Comparison of ENCODE assay signal across 8 cellular contexts in the genomic region with DNA sequence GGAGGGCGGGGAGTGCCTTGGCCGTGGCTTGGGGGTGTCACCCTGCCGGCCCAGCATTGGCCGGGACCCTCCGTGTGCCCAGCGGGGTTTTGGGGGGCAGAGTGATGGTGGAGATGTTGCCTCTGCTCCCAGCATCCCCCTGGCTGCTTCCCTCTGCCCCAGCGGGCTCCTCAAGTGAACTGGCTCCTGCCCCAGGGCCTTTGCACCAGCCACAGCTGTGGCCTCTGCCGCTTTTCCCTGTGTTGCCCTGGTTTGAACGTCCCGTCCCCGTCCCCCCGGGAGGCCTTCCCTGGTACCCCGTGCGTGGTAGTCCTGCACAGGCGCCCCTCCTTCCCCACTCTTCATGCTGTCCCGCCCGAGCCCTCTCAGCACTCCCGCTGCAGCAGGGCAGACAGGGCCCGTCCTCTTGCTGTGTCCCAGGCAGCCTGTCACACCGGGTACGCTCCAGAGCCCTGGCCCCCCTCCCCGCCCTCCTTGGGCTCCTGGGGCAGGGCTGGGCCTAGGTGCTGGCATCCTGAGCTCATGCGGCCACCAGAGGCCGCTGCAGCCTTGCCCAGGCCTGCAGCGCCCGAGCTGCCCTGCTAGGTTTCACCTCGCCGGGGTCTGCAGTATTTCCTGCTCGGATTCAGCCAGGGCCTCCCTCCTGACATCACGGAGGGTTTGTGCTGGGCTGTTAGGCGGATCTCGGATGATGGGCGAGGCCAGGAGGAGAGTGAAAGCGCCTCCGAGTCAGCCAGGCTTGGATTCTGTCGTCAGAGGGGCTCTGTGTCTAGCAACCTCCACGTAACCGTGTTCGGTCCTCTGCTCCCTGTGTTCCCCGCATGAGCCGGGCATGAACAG. TPM values are rescaled to one million over a fixed set of nuclear protein-coding genes. Genes with fewer than 3 reads are reported as not detected.
A peak's percentile ranks its signal among the peaks of the same experiment; 100 is the strongest.
DNase-seq lines count a peak whose midpoint lies in the region; ATAC-seq and TF ChIP-seq lines count a peak whose summit lies in the region.

No MANE protein-coding gene starts in this region.

- H3K4me3 ChIP-seq in mucosa of stomach (ENCODE audit: low read length): no peak overlapping the region

- no peaks in the 10 kb centered on the region for H3K27me3 ChIP-seq in mucosa of stomach (ENCODE audit: control insufficient read depth, insufficient read depth, low read length)

- no peaks in the 10 kb centered on the region for H3K9me3 ChIP-seq in mucosa of stomach (ENCODE audit: control insufficient read depth, low read length)

- no peaks in the 10 kb centered on the region for H3K4me1 ChIP-seq in mucosa of stomach (ENCODE audit: control insufficient read depth, insufficient read depth, low read length)

- no peak overlapping the region for H3K27ac Mint-ChIP-seq in endothelial cell (ENCODE audit: unreplicated experiment)

- H3K4me1 Mint-ChIP-seq in endothelial cell (ENCODE audit: unreplicated experiment): no peaks in the 10 kb centered on the region

- H3K36me3 ChIP-seq in mucosa of stomach (ENCODE audit: control insufficient read depth, insufficient read depth, low read length): peaks cover 4% of the 10 kb centered on the region

- H3K4me3 Mint-ChIP-seq in endothelial cell (ENCODE audit: unreplicated experiment): no peak overlapping the region

- ATAC-seq in GM19025 (IDR thresholded peaks at IDR 0.05; ENCODE audit: low read depth, unreplicated experiment) (peak; percentile 75), HG03442 (IDR thresholded peaks at IDR 0.05; ENCODE audit: unreplicated experiment) (peak; percentile 74)

- peak; percentile 69 for TF ChIP-seq CTCF in endothelial cell (IDR thresholded peaks at IDR 0.05; ENCODE audit: unreplicated experiment)

- peaks cover 1% of the 10 kb centered on the region for H3K27me3 Mint-ChIP-seq in endothelial cell (ENCODE audit: unreplicated experiment)

- DNase-seq in AG08396 (ENCODE audit: low spot score): peak; percentile 93
- peak; percentile 63 for DNase-seq in NCI-H748 treated with DMSO at 0.1 percent for 48 hours (lab: John Stamatoyannopoulos, UW)
- DNase-seq in activated CD8-positive, alpha-beta memory T cell treated with anti-CD3 and anti-CD28 coated beads for 24 hours: peak; percentile 86
- peak; percentile 78 for DNase-seq in endothelial cell (ENCODE audit: low spot score)
- peak; percentile 71 for DNase-seq in stimulated activated CD8-positive, alpha-beta memory T cell treated with anti-CD3 and anti-CD28 coated beads, Interleukin-4, amount 100 ng/mL, for 48 hours

- no peaks in the 10 kb centered on the region for H3K36me3 Mint-ChIP-seq in endothelial cell (ENCODE audit: low read depth, unreplicated experiment)

- H3K9ac ChIP-seq in mucosa of stomach (ENCODE audit: low read length): peak overlapping the region; percentile 56

- no peaks in the 10 kb centered on the region for H3K9me3 Mint-ChIP-seq in endothelial cell (ENCODE audit: unreplicated experiment)

RNA-seq across cellular contexts. Expression of a gene that starts 9.5 kb away (rescaled TPM):
- total RNA-seq in endothelial cell (ENCODE audit: unreplicated experiment): 18.2 TPM

RNA-seq across cellular contexts. Expression of a gene that starts 9.6 kb away (rescaled TPM):
- 16.1 TPM for total RNA-seq in endothelial cell (ENCODE audit: unreplicated experiment)
